8 cellular contexts compared by ENCODE assay signal in genomic region chr2:224885836-224886547, GRCh38.
DNase-seq lines count a peak whose midpoint lies in the region; TF ChIP-seq lines count a peak whose summit lies in the region.

No MANE protein-coding gene starts in this region.

- in situ Hi-C loops in GM13977 (cut with MboI; ENCODE audit: low pct_unique_long_range_greater_than_20kb, low sequenced_read_pairs, unreplicated experiment), result no loop called here

- no peaks in the 10 kb centered on the region for H3K36me3 ChIP-seq in right atrium auricular region

- H3K4me3 ChIP-seq in fibroblast of pulmonary artery (replicated peaks; ENCODE audit: low read depth, low read length), result peak overlapping the region; percentile 6
- no peak overlapping the region for H3K4me3 ChIP-seq in right atrium auricular region

- no peaks in the 10 kb centered on the region for H3K9me3 ChIP-seq in right atrium auricular region

- no peaks in the 10 kb centered on the region for H3K27me3 ChIP-seq in right atrium auricular region

- no peak for TF ChIP-seq CTCF in GM13977 (IDR thresholded peaks at IDR 0.05; ENCODE audit: extremely low read depth, insufficient read depth, missing control alignments)
- no peak for TF ChIP-seq CTCF in fibroblast of pulmonary artery (IDR thresholded peaks at IDR 0.05; ENCODE audit: low read length, missing control alignments)
- no peak for TF ChIP-seq CTCF in right atrium auricular region (IDR thresholded peaks at IDR 0.05)

- DNase-seq in GM13977 (ENCODE audit: low spot score), result peak; percentile 17
- peak; percentile 78 for DNase-seq in HCEC 1CT
- peak; percentile 60 to 76 for DNase-seq in NOMO-1 (lab: John Stamatoyannopoulos, UW; ENCODE audit: unreplicated experiment in 2 of 2)
- DNase-seq in fibroblast of pulmonary artery (ENCODE audit: low read depth), result peak; percentile 68
- DNase-seq in stimulated activated naive CD4-positive, alpha-beta T cell treated with Interleukin-2 at 50 U/mL for 16 hours (lab: John Stamatoyannopoulos, UW), result no peak
- no peak for DNase-seq in NCI-H446 (lab: John Stamatoyannopoulos, UW)
- no peak for DNase-seq in right atrium auricular region (ENCODE audit: low spot score)
- no peak for DNase-seq in T-helper 9 cell

- H3K4me1 ChIP-seq in right atrium auricular region, result no peaks in the 10 kb centered on the region

- no peak overlapping the region for H3K27ac ChIP-seq in right atrium auricular region

Comparison
In these comparisons a context has a peak if more than half of its experiments do, and no peak if none do; other contexts are left out.
1. DNase-seq: peak in GM13977 (single experiment), HCEC 1CT (single experiment), NOMO-1 (2 of 2) and fibroblast of pulmonary artery (single experiment); none in stimulated activated naive CD4-positive, alpha-beta T cell treated with Interleukin-2 at 50 U/mL for 16 hours (single experiment), NCI-H446 (0 of 2), right atrium auricular region (single experiment) and T-helper 9 cell (single experiment).